3 cellular contexts compared by ENCODE assay signal in the genomic region with DNA sequence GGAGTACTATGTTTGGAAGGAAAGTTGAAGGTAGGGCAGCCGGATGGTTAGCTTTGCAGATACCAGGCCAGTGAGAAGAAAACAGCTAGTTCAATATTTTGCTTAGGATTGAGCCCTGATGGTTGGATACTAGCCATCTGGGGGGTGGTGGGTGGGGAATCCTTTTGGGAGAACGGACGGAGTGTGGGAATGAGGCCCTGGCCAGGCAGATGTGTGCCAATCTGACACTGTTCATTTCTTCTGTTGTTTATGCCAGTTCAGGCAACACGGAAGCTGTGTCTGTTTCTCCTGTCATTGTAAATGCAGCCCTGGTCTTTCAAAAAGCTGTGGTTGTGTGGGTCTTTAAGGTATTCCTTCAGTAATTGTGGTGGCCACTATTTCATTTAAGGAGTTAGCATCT. TPM values are rescaled to one million over a fixed set of nuclear protein-coding genes. Genes with fewer than 3 reads are reported as not detected.
"Had no signal": no experiment of that assay in that cellular context is flagged by ENCODE, and none has a peak within 500 bp of the region (broad histone marks: within the 10 kb centered on the region; RNA-seq: fewer than 3 reads in every experiment).

No MANE protein-coding gene starts in this region.

RNA-seq across cellular contexts. Expression of gene LIMS3, which starts 7.5 kb away (rescaled TPM):
- total RNA-seq: H4, H7 had no signal
- polyA plus RNA-seq: H1 had no signal
